In genomic region chr16:28062261-28063046, GRCh38 we compare ENCODE assay signal across 14 cellular contexts. TPM values are rescaled to one million over a fixed set of nuclear protein-coding genes. Genes with fewer than 3 reads are reported as not detected.
DNase-seq lines count a peak whose midpoint lies in the region; ATAC-seq, FAIRE-seq and TF ChIP-seq lines count a peak whose summit lies in the region.
"Had no signal": no experiment of that assay in that cellular context is flagged by ENCODE, and none has a peak within 500 bp of the region (broad histone marks: within the 10 kb centered on the region; RNA-seq: fewer than 3 reads in every experiment).

No MANE protein-coding gene starts in this region.

- CTCF ChIA-PET in H1 (lab: Charles Lee; ENCODE audit: partially characterized antibody) = interaction anchor here (0.7 to 2.2 kb wide), 10 partner anchors 8 to 423 kb away, joined by 3 to 9 read pairs (median 3); no protein-coding TSS in a partner anchor

- no peak overlapping the region for H2BK5ac ChIP-seq in H1 (ENCODE audit: low read depth, low read length)

- no peaks in the 10 kb centered on the region for H3K36me3 Mint-ChIP-seq in nephron progenitor cell (ENCODE audit: low read depth)
- H3K36me3 Mint-ChIP-seq in stimulated activated effector memory CD8-positive, alpha-beta T cell treated with anti-CD3 and anti-CD28 coated beads, Interleukin-12 subunit alpha, Interleukin-12 subunit beta, amount 100 ng/mL, for 72 hours = no peaks in the 10 kb centered on the region

- FAIRE-seq in H1 (lab: Jason Lieb, UNC) = no peak
- FAIRE-seq: endometrium had no signal

- no peak overlapping the region for H2AK5ac ChIP-seq in H1 (ENCODE audit: low read depth, low read length)

- no peak overlapping the region for H2BK15ac ChIP-seq in H1 (ENCODE audit: low read length)

- intact Hi-C loops in heart right ventricle (cut with DNase I) (loop anchor here in 6 of 10 donors (5.0 to 10.0 kb wide), 3 partner anchors 80 to 418 kb away; no protein-coding TSS in a partner anchor), Right ventricle myocardium superior (cut with DNase I) (loop anchor here (10.0 kb wide), 1 partner anchor 418 kb away; no protein-coding TSS in a partner anchor)

- H3K4ac ChIP-seq in H1 (replicated peaks; ENCODE audit: insufficient read length, low read depth, low read length) = no peak overlapping the region

- H4K20me1 ChIP-seq in H1 (replicated peaks in 1 of 2; ENCODE audit: control insufficient read depth in 1 of 2, insufficient read depth in 2 of 2, low read length in 2 of 2) = no peaks in the 10 kb centered on the region

- no peak overlapping the region for H2BK12ac ChIP-seq in H1 (ENCODE audit: low read depth, low read length)

- H3K27ac Mint-ChIP-seq in nephron progenitor cell = no peak overlapping the region
- H3K27ac Mint-ChIP-seq in stimulated activated effector memory CD8-positive, alpha-beta T cell treated with anti-CD3 and anti-CD28 coated beads, Interleukin-12 subunit alpha, Interleukin-12 subunit beta, amount 100 ng/mL, for 72 hours = no peak overlapping the region
- H3K27ac Mint-ChIP-seq: T-helper 2 cell treated with Interferon-gamma antibody and Interleukin-4, amounts not matched to agents 5 μg/mL and 100 μg/mL, for 36 hours had no signal

- TF ChIP-seq POLR2A in H1 (IDR thresholded peaks at IDR 0.05; ENCODE audit: control extremely low read depth in 1 of 2, low read depth in 2 of 2, low read length in 2 of 2) = no peak

- H3K79me1 ChIP-seq in H1 (ENCODE audit: low read depth, low read length) = no peaks in the 10 kb centered on the region

- peak overlapping the region; percentile 53; the same call in 1 of the 2 replicates for H4K8ac ChIP-seq in H1 (ENCODE audit: extremely low read depth, insufficient read depth, low read length)

- no peak for TF ChIP-seq CTCF in heart right ventricle (IDR thresholded peaks at IDR 0.05)
- TF ChIP-seq CTCF in H1 (IDR thresholded peaks at IDR 0.05; ENCODE audit: control extremely low read depth in 1 of 3, insufficient read depth in 1 of 3, low read depth in 1 of 3, low read length in 3 of 3) = no peak
- no peak for TF ChIP-seq CTCF in nephron progenitor cell (IDR thresholded peaks at IDR 0.05)

- H3K4me1 ChIP-seq in heart right ventricle (no peaks in the 10 kb centered on the region), H1 (replicated peaks in 1 of 4; ENCODE audit: control insufficient read depth in 3 of 4, insufficient read depth in 4 of 4, low read length in 3 of 4) (peaks cover 0 to 3% (median under 1%) of the 10 kb centered on the region in 4 experiments; a peak in 3 of 7 replicates)
- H3K4me1 ChIP-seq: BE2C had no signal

- peak overlapping the region in 1 of 10 donors; percentile 7 for H3K27ac ChIP-seq in heart right ventricle
- no peak overlapping the region for H3K27ac ChIP-seq in H1 (ENCODE audit: low read depth, low read length)

- H2BK120ac ChIP-seq in H1 (replicated peaks; ENCODE audit: low read depth, low read length) = no peak overlapping the region

- TF ChIP-seq EP300 in H1 (IDR thresholded peaks at IDR 0.05; ENCODE audit: borderline replicate concordance in 1 of 2, low read depth in 2 of 2, low read length in 2 of 2) = no peak

- no peak overlapping the region for H2AFZ ChIP-seq in H1 (ENCODE audit: low read length)

- no peak overlapping the region for H3K18ac ChIP-seq in H1 (ENCODE audit: extremely low read depth, low read length)

- no peak overlapping the region for H4K91ac ChIP-seq in H1 (replicated peaks; ENCODE audit: insufficient read length, low read length)

- H3K27me3 ChIP-seq in heart right ventricle (peaks cover 10 to 77% (median 61%) of the 10 kb centered on the region in 7 donors), H1 (replicated peaks in 1 of 4; ENCODE audit: control insufficient read depth in 3 of 4, extremely low read depth in 1 of 4, insufficient read depth in 3 of 4, low read length in 3 of 4) (peaks cover 23 to 49% (median 42%) of the 10 kb centered on the region in 4 experiments)

- no peak overlapping the region for H3K56ac ChIP-seq in H1 (replicated peaks; ENCODE audit: insufficient read length, low read depth, low read length)

- 5% methylated on average over 64 to 67 of the region's 67 CpGs for WGBS in heart right ventricle, 2 donors
- 44% methylated on average over 18 of the region's 67 CpGs; no CpG with 5 or more reads in 1 of the 2 experiments for WGBS in H1 (ENCODE audit: extremely low coverage in 1 of 2, insufficient coverage in 1 of 2, insufficient read length in 1 of 2, insufficient replicate concordance in 2 of 2, low coverage in 1 of 2, low lambda C conversion rate in 2 of 2, missing lambda C conversion rate in 1 of 2), 2 experiments

- no peak overlapping the region for H3K23ac ChIP-seq in H1 (ENCODE audit: insufficient read length)

- no peak for TF ChIP-seq RAD21 in H1 (IDR thresholded peaks at IDR 0.05 in 1 of 2, conservative IDR thresholded peaks at IDR 0.05 in 1 of 2; ENCODE audit: low read depth in 2 of 2, low read length in 2 of 2)

- peaks cover 86% of the 10 kb centered on the region for H3K27me3 Mint-ChIP-seq in nephron progenitor cell (ENCODE audit: low read depth, poor library complexity)

- no peak overlapping the region for H3K9ac ChIP-seq in H1 (replicated peaks in 1 of 4; ENCODE audit: extremely low read depth in 1 of 4, low read depth in 3 of 4, low read length in 3 of 4)

- peak in 1 of 8 donors; percentile 11 for ATAC-seq in heart right ventricle
- ATAC-seq in Right ventricle myocardium superior (ENCODE audit: poor library complexity) = no peak
- no peak for ATAC-seq in stimulated activated effector memory CD8-positive, alpha-beta T cell treated with anti-CD3 and anti-CD28 coated beads, Interleukin-12 subunit alpha, Interleukin-12 subunit beta, amount 100 ng/mL, for 72 hours

- no peak overlapping the region for H3K14ac ChIP-seq in H1 (ENCODE audit: insufficient read length)

- H3K4me3 Mint-ChIP-seq in nephron progenitor cell = peak overlapping the region; percentile 61
- H3K4me3 Mint-ChIP-seq in stimulated activated effector memory CD8-positive, alpha-beta T cell treated with anti-CD3 and anti-CD28 coated beads, Interleukin-12 subunit alpha, Interleukin-12 subunit beta, amount 100 ng/mL, for 72 hours = no peak overlapping the region
- H3K4me3 Mint-ChIP-seq: T-helper 2 cell treated with Interferon-gamma antibody and Interleukin-4, amounts not matched to agents 5 μg/mL and 100 μg/mL, for 36 hours had no signal

- no peaks in the 10 kb centered on the region for H3K9me3 Mint-ChIP-seq in nephron progenitor cell
- H3K9me3 Mint-ChIP-seq in stimulated activated effector memory CD8-positive, alpha-beta T cell treated with anti-CD3 and anti-CD28 coated beads, Interleukin-12 subunit alpha, Interleukin-12 subunit beta, amount 100 ng/mL, for 72 hours = no peaks in the 10 kb centered on the region
- H3K9me3 Mint-ChIP-seq: T-helper 2 cell treated with Interferon-gamma antibody and Interleukin-4, amounts not matched to agents 5 μg/mL and 100 μg/mL, for 36 hours had no signal

- peaks cover 10% of the 10 kb centered on the region; the same call in 1 of the 2 replicates for H3K23me2 ChIP-seq in H1 (ENCODE audit: low read depth, low read length)

- no peak for DNase-seq in heart right ventricle
- DNase-seq in Right ventricle myocardium superior = no peak
- DNase-seq in H1 (ENCODE audit: low read depth in 1 of 2, low spot score in 2 of 2) = no peak
- no peak for DNase-seq in nephron progenitor cell
- no peak for DNase-seq in stimulated activated effector memory CD8-positive, alpha-beta T cell treated with anti-CD3 and anti-CD28 coated beads, Interleukin-12 subunit alpha, Interleukin-12 subunit beta, amount 100 ng/mL, for 72 hours (ENCODE audit: low spot score in 2 of 2)
- DNase-seq in D341Med (ENCODE audit: low spot score) = no peak
- no peak for DNase-seq in stimulated activated CD4-positive, alpha-beta T cell treated with anti-CD3 and anti-CD28 coated beads, Interleukin-2, amount 100 ng/mL, for 24 hours
- DNase-seq in NCI-H2107 treated with DMSO at 0.1 percent for 48 hours (lab: John Stamatoyannopoulos, UW; ENCODE audit: unreplicated experiment) = no peak
- DNase-seq: BE2C, hippocampal formation, KBM-7, NCI-H2029 treated with DMSO at 0.1 percent for 48 hours had no signal

- POLR2A ChIA-PET in H1 (lab: Charles Lee; ENCODE audit: partially characterized antibody) = no interaction called here

- H3K79me2 ChIP-seq in H1 (ENCODE audit: control insufficient read depth in 1 of 2, insufficient read depth in 2 of 2, low read length in 2 of 2) = no peaks in the 10 kb centered on the region

- no peak overlapping the region for H4K5ac ChIP-seq in H1 (ENCODE audit: insufficient read length, low read depth, low read length)

- peak overlapping the region; percentile 71 to 83 for H3K4me2 ChIP-seq in H1 (ENCODE audit: insufficient read depth in 1 of 2, low read depth in 2 of 2, low read length in 2 of 2)

- no peaks in the 10 kb centered on the region for H3K36me3 ChIP-seq in heart right ventricle
- no peaks in the 10 kb centered on the region; a peak in 2 of 8 replicates for H3K36me3 ChIP-seq in H1 (ENCODE audit: control insufficient read depth in 2 of 4, insufficient read depth in 4 of 4, low read length in 3 of 4)
- H3K36me3 ChIP-seq: BE2C had no signal

- no peaks in the 10 kb centered on the region for H3K9me3 ChIP-seq in heart right ventricle
- H3K9me3 ChIP-seq in H1 (ENCODE audit: insufficient read depth in 2 of 2, low read depth in 1 of 2, low read length in 1 of 2) = no peaks in the 10 kb centered on the region
- H3K9me3 ChIP-seq: BE2C had no signal

- H3K4me3 ChIP-seq in heart right ventricle (peak overlapping the region in 6 of 10 donors; percentile 19 to 51 (median 34)), H1 (ENCODE audit: extremely low read depth in 1 of 4, insufficient read depth in 2 of 4, low read depth in 3 of 4, low read length in 4 of 4) (peak overlapping the region; percentile 35 to 63 (median 45))

- no peaks in the 10 kb centered on the region for H3K4me1 Mint-ChIP-seq in nephron progenitor cell
- H3K4me1 Mint-ChIP-seq in stimulated activated effector memory CD8-positive, alpha-beta T cell treated with anti-CD3 and anti-CD28 coated beads, Interleukin-12 subunit alpha, Interleukin-12 subunit beta, amount 100 ng/mL, for 72 hours = peaks cover 14% of the 10 kb centered on the region

- no peak overlapping the region for H2BK20ac ChIP-seq in H1 (ENCODE audit: low read length)

TF ChIP-seq in H1, 55 proteins besides CTCF, POLR2A, EP300 and RAD21 (continues in another document):
- TF ChIP-seq SUZ12 (IDR thresholded peaks at IDR 0.05; ENCODE audit: low read length) = peak; percentile 28; the same call in 1 of the 2 replicates

RNA-seq across cellular contexts. Expression of gene GSG1L, which starts 1.1 kb away (rescaled TPM):
- 10 to 100 TPM in 1 of 10 donors, 1 to 10 TPM in 3, under 1 TPM in 3, not detected in 3; 0.68 to 14.6 (median 3.4) TPM for total RNA-seq in heart right ventricle
- not detected for polyA plus RNA-seq in heart right ventricle
- total RNA-seq in Right ventricle myocardium superior = not detected
- total RNA-seq in H1 (2021; fragmentation: NEBNext Ultra II Directional; extraction: Animal tissue kit (Norgen Biotek cat#: 25700)) = 0.71 and 0.90 TPM in 2 replicates
- polyA plus RNA-seq in H1 (2011; rRNA removed) = 1.1 and 1.5 TPM in 2 replicates
- polyA plus RNA-seq in H1 (2011; cell fraction: cytosol; rRNA removed) = 1.2 TPM
- 1.2 TPM for polyA plus RNA-seq in H1 (2011; cell fraction: nucleus; rRNA removed)
- 0.52 to 0.87 TPM (median 0.72 TPM) in 3 of 4 replicates, not detected in the other for polyA plus RNA-seq in H1 (2012, experiment 1 of 2)
- polyA plus RNA-seq in H1 (2012, experiment 2 of 2) = 0.52 TPM
- 0.36 TPM for polyA plus RNA-seq in H1 (2013, experiment 1 of 2)
- 0.22 TPM for polyA plus RNA-seq in H1 (2013, experiment 2 of 2)
- 0.50 and 0.93 TPM in 2 replicates for polyA minus RNA-seq in H1 (2011; rRNA and poly(A)+ RNA removed)
- polyA minus RNA-seq in H1 (2011; cell fraction: cytosol; rRNA and poly(A)+ RNA removed) = not detected
- polyA minus RNA-seq in H1 (2011; cell fraction: nucleus; rRNA and poly(A)+ RNA removed) = 0.30 TPM
